In the genomic region with DNA sequence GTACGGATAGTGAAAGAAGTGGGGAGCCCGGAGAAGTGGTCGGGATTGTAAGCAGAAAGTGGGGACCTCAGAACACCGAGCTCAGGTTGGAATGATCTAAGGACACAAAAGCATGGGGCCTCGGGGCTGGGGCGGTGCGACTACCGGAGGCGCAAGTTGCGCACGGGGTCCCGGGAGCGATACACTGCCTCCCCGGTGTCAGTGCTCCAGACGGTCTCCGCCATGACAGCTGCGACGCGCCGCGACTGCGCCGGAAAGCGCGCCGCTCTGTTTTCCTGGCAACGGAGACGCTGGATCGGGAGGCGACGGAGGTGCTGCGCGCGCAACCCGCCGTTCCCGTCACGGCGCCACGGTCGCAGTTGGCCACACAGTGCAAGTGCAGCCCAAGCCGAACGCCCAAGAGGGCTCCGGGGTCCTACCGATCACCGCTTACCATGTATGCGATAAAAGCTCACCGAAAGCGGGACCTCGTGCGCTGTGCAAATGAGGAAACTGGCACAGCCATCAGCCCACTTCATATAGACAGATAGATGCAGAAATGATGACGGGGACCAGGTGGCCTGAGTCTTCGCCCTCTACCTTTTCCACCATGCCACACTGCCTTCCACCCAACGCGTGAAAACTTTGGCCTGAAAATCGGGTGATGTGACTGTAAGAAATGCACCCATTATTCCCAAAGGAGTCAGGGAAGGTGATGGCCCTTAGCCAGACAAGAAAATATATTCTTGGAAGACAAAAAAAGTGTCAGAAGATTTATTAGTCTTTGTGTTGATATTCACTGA, we compare ENCODE assay signal across 1 cellular context.
A peak's percentile ranks its signal among the peaks of the same experiment; 100 is the strongest.
TF ChIP-seq lines count a peak whose summit lies in the region.

Gene MKS1 (minus strand): TSS at position 249 of the 782 bp plus-strand sequence. CDS start 25 bp downstream, at position 224.

TF ChIP-seq in HepG2, 621 proteins besides CTCF, POLR2A, EP300 and RAD21 (continued from another document and continues in another):
- TF ChIP-seq LBX2 (CRISPR knock-in tag; IDR thresholded peaks at IDR 0.05; ENCODE audit: borderline replicate concordance): peak; percentile 46; the same call in 1 of the 2 replicates
- TF ChIP-seq ZNF207 (IDR thresholded peaks at IDR 0.05; ENCODE audit: borderline replicate concordance): no peak
- TF ChIP-seq JARID2 (CRISPR knock-in tag; IDR thresholded peaks at IDR 0.05; ENCODE audit: insufficient replicate concordance): peak; percentile 50
- TF ChIP-seq, protein P1, sequence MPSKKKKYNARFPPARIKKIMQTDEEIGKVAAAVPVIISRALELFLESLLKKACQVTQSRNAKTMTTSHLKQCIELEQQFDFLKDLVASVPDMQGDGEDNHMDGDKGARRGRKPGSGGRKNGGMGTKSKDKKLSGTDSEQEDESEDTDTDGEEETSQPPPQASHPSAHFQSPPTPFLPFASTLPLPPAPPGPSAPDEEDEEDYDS (CRISPR knock-in tag; IDR thresholded peaks at IDR 0.05): peak; percentile 76
- TF ChIP-seq ATF7-NPFF (CRISPR knock-in tag; IDR thresholded peaks at IDR 0.05; ENCODE audit: low read depth): peak; percentile 83
- peak; percentile 82; the same call in 1 of the 2 replicates for TF ChIP-seq ZNF678 (CRISPR knock-in tag; IDR thresholded peaks at IDR 0.05)
- no peak for TF ChIP-seq ZNF674 (CRISPR knock-in tag; IDR thresholded peaks at IDR 0.05; ENCODE audit: low read depth)
- peak; percentile 91; the same call in 1 of the 2 replicates for TF ChIP-seq ZNF337 (CRISPR knock-in tag; IDR thresholded peaks at IDR 0.05; ENCODE audit: borderline replicate concordance, low read depth)
- TF ChIP-seq GFI1 (CRISPR knock-in tag; IDR thresholded peaks at IDR 0.05; ENCODE audit: borderline replicate concordance): peak; percentile 72; the same call in 1 of the 2 replicates
- no peak for TF ChIP-seq TERF1 (CRISPR knock-in tag; IDR thresholded peaks at IDR 0.05)
- TF ChIP-seq, protein P2, sequence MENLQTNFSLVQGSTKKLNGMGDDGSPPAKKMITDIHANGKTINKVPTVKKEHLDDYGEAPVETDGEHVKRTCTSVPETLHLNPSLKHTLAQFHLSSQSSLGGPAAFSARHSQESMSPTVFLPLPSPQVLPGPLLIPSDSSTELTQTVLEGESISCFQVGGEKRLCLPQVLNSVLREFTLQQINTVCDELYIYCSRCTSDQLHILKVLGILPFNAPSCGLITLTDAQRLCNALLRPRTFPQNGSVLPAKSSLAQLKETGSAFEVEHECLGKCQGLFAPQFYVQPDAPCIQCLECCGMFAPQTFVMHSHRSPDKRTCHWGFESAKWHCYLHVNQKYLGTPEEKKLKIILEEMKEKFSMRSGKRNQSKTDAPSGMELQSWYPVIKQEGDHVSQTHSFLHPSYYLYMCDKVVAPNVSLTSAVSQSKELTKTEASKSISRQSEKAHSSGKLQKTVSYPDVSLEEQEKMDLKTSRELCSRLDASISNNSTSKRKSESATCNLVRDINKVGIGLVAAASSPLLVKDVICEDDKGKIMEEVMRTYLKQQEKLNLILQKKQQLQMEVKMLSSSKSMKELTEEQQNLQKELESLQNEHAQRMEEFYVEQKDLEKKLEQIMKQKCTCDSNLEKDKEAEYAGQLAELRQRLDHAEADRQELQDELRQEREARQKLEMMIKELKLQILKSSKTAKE (CRISPR knock-in tag; IDR thresholded peaks at IDR 0.05; ENCODE audit: borderline replicate concordance): no peak
- peak; percentile 70 for TF ChIP-seq HBP1 (CRISPR knock-in tag; IDR thresholded peaks at IDR 0.05; ENCODE audit: low read depth)
- TF ChIP-seq, protein P3, sequence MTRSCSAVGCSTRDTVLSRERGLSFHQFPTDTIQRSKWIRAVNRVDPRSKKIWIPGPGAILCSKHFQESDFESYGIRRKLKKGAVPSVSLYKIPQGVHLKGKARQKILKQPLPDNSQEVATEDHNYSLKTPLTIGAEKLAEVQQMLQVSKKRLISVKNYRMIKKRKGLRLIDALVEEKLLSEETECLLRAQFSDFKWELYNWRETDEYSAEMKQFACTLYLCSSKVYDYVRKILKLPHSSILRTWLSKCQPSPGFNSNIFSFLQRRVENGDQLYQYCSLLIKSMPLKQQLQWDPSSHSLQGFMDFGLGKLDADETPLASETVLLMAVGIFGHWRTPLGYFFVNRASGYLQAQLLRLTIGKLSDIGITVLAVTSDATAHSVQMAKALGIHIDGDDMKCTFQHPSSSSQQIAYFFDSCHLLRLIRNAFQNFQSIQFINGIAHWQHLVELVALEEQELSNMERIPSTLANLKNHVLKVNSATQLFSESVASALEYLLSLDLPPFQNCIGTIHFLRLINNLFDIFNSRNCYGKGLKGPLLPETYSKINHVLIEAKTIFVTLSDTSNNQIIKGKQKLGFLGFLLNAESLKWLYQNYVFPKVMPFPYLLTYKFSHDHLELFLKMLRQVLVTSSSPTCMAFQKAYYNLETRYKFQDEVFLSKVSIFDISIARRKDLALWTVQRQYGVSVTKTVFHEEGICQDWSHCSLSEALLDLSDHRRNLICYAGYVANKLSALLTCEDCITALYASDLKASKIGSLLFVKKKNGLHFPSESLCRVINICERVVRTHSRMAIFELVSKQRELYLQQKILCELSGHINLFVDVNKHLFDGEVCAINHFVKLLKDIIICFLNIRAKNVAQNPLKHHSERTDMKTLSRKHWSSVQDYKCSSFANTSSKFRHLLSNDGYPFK (CRISPR knock-in tag; IDR thresholded peaks at IDR 0.05; ENCODE audit: borderline replicate concordance): peak; percentile 90; the same call in 1 of the 2 replicates
- TF ChIP-seq ZNF557 (CRISPR knock-in tag; IDR thresholded peaks at IDR 0.05): no peak
- no peak; the same call in 1 of the 2 replicates for TF ChIP-seq ZNF138 (CRISPR knock-in tag; IDR thresholded peaks at IDR 0.05; ENCODE audit: low read depth)
- TF ChIP-seq SP5 (CRISPR knock-in tag; IDR thresholded peaks at IDR 0.05; ENCODE audit: borderline replicate concordance, low read depth): peak; percentile 54; the same call in 1 of the 2 replicates
- 0 out of 2 replicates have a peak, but pooled peaks have one; percentile 72 for TF ChIP-seq ZNF431 (CRISPR knock-in tag; IDR thresholded peaks at IDR 0.05; ENCODE audit: borderline replicate concordance, low read depth)
- TF ChIP-seq, protein P4, sequence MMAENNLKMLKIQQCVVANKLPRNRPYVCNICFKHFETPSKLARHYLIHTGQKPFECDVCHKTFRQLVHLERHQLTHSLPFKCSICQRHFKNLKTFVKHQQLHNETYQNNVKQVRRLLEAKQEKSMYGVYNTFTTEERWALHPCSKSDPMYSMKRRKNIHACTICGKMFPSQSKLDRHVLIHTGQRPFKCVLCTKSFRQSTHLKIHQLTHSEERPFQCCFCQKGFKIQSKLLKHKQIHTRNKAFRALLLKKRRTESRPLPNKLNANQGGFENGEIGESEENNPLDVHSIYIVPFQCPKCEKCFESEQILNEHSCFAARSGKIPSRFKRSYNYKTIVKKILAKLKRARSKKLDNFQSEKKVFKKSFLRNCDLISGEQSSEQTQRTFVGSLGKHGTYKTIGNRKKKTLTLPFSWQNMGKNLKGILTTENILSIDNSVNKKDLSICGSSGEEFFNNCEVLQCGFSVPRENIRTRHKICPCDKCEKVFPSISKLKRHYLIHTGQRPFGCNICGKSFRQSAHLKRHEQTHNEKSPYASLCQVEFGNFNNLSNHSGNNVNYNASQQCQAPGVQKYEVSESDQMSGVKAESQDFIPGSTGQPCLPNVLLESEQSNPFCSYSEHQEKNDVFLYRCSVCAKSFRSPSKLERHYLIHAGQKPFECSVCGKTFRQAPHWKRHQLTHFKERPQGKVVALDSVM (CRISPR knock-in tag; IDR thresholded peaks at IDR 0.05): no peak
- TF ChIP-seq RNF2 (conservative IDR thresholded peaks at IDR 0.05; ENCODE audit: low read depth): peak; percentile 71
- no peak for TF ChIP-seq ZNF496 (CRISPR knock-in tag; IDR thresholded peaks at IDR 0.05; ENCODE audit: insufficient replicate concordance)
- TF ChIP-seq ZFP36 (IDR thresholded peaks at IDR 0.05; ENCODE audit: borderline replicate concordance, low read depth, low read length, partially characterized antibody): no peak
- peak; percentile 70 for TF ChIP-seq FOXJ3 (CRISPR knock-in tag; IDR thresholded peaks at IDR 0.05; ENCODE audit: borderline replicate concordance)
- TF ChIP-seq NFATC3 (CRISPR knock-in tag; IDR thresholded peaks at IDR 0.05): peak; percentile 85; the same call in 1 of the 2 replicates
- TF ChIP-seq, protein P5, sequence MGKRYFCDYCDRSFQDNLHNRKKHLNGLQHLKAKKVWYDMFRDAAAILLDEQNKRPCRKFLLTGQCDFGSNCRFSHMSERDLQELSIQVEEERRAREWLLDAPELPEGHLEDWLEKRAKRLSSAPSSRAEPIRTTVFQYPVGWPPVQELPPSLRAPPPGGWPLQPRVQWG (CRISPR knock-in tag; IDR thresholded peaks at IDR 0.05; ENCODE audit: borderline replicate concordance, low read depth): no peak
- TF ChIP-seq NAIF1 (CRISPR knock-in tag; IDR thresholded peaks at IDR 0.05; ENCODE audit: borderline replicate concordance): peak; percentile 90
- TF ChIP-seq, protein P6, sequence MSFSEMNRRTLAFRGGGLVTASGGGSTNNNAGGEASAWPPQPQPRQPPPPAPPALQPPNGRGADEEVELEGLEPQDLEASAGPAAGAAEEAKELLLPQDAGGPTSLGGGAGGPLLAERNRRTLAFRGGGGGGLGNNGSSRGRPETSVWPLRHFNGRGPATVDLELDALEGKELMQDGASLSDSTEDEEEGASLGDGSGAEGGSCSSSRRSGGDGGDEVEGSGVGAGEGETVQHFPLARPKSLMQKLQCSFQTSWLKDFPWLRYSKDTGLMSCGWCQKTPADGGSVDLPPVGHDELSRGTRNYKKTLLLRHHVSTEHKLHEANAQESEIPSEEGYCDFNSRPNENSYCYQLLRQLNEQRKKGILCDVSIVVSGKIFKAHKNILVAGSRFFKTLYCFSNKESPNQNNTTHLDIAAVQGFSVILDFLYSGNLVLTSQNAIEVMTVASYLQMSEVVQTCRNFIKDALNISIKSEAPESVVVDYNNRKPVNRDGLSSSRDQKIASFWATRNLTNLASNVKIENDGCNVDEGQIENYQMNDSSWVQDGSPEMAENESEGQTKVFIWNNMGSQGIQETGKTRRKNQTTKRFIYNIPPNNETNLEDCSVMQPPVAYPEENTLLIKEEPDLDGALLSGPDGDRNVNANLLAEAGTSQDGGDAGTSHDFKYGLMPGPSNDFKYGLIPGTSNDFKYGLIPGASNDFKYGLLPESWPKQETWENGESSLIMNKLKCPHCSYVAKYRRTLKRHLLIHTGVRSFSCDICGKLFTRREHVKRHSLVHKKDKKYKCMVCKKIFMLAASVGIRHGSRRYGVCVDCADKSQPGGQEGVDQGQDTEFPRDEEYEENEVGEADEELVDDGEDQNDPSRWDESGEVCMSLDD (CRISPR knock-in tag; IDR thresholded peaks at IDR 0.05; ENCODE audit: borderline replicate concordance): no peak
- peak; percentile 78 for TF ChIP-seq ZNF331 (CRISPR knock-in tag; IDR thresholded peaks at IDR 0.05)
- TF ChIP-seq, protein P7, sequence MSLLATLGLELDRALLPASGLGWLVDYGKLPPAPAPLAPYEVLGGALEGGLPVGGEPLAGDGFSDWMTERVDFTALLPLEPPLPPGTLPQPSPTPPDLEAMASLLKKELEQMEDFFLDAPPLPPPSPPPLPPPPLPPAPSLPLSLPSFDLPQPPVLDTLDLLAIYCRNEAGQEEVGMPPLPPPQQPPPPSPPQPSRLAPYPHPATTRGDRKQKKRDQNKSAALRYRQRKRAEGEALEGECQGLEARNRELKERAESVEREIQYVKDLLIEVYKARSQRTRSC (CRISPR knock-in tag; IDR thresholded peaks at IDR 0.05; ENCODE audit: low read depth): no peak; the same call in 1 of the 2 replicates
- TF ChIP-seq ZNF33A (CRISPR knock-in tag; IDR thresholded peaks at IDR 0.05; ENCODE audit: borderline replicate concordance): no peak
- peak; percentile 81; the same call in 1 of the 2 replicates for TF ChIP-seq TFDP1 (CRISPR knock-in tag; IDR thresholded peaks at IDR 0.05; ENCODE audit: borderline replicate concordance)
- peak; percentile 97 for TF ChIP-seq MEIS1 (CRISPR knock-in tag; IDR thresholded peaks at IDR 0.05; ENCODE audit: borderline replicate concordance)
- TF ChIP-seq ZBTB3 (CRISPR knock-in tag; IDR thresholded peaks at IDR 0.05; ENCODE audit: borderline replicate concordance, low read depth): no peak
- TF ChIP-seq RXRA (CRISPR knock-in tag; IDR thresholded peaks at IDR 0.05): peak; percentile 74; the same call in 1 of the 2 replicates
- TF ChIP-seq TCF12 (IDR thresholded peaks at IDR 0.05): no peak
- TF ChIP-seq TCF12 (CRISPR knock-in tag; IDR thresholded peaks at IDR 0.05): 0 out of 2 replicates have a peak, but pooled peaks have one; percentile 22
- peak; percentile 75; the same call in 1 of the 2 replicates for TF ChIP-seq ZFP36L1 (CRISPR knock-in tag; IDR thresholded peaks at IDR 0.05)
- TF ChIP-seq GATAD2A (CRISPR knock-in tag; IDR thresholded peaks at IDR 0.05): peak; percentile 67
- peak; percentile 54; the same call in 1 of the 2 replicates for TF ChIP-seq JUND (CRISPR knock-in tag; IDR thresholded peaks at IDR 0.05)
- TF ChIP-seq NONO (IDR thresholded peaks at IDR 0.05): no peak
- peak; percentile 76; the same call in 1 of the 2 replicates for TF ChIP-seq NONO (CRISPR knock-in tag; conservative IDR thresholded peaks at IDR 0.05)
